In the genomic region with DNA sequence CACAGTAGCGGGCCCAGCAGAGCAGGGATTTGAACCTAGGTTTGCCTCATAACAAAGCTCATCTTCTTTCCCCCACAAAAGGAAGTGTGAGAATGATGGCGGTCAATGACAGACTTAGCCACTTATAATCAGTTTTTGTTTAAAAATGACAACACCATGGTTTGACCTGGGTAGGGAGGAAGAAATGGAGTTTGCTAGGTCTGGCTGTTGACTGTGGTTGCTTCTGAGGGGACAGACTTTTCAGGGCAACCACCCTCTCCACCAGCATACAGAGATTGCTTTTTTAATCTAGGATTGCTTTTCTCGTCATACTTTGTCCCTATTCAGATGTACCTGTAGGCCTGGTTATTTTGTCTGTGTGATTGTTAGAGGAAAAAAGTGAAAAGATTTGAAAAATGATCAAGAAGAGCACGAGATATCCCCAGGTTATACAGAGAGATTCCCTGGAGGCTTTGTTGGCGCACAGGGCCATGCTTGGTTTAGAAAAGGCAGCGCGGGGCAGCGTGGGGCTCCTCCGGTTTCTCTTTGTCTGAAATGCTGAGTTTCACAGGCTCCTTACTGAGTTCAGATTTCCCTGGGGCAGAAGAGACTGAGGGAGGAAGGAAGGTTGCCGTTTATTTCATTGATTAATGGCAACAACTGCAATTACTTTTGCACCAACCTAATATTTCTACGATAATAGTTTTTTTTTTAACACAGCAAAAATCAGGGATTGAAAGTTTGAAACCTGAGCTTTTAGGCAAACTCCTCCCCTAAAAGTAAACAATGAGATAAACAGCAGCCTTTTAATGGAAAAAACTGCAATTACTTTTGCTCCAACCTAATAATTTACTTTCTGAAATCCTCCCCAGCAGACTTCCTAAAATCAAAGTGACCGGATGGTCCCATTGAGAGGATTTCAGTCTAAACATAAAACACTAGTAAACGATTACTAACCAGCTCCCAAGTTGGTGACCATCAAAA, we compare ENCODE assay signal across 14 cellular contexts.
DNase-seq lines count a peak whose midpoint lies in the region; TF ChIP-seq lines count a peak whose summit lies in the region.
"Had no signal": no experiment of that assay in that cellular context is flagged by ENCODE, and none has a peak within 500 bp of the region (broad histone marks: within the 10 kb centered on the region; RNA-seq: fewer than 3 reads in every experiment).

No MANE protein-coding gene starts in this region.

- DNase-seq in NCI-H2171 (lab: John Stamatoyannopoulos, UW) (peak; percentile 8), endothelial cell (ENCODE audit: low spot score) (no peak), neural progenitor cell (ENCODE audit: low spot score) (peak; percentile 78), NCI-H524 (lab: John Stamatoyannopoulos, UW) (no peak), GM10248 (ENCODE audit: extremely low spot score) (no peak), NCI-H2029 treated with DMSO at 0.1 percent for 48 hours (lab: John Stamatoyannopoulos, UW) (no peak)
- DNase-seq in activated CD4-positive, alpha-beta T cell treated with anti-CD3 and anti-CD28 coated beads for 48 hours: no peak
- DNase-seq: activated CD4-positive, alpha-beta T cell treated with anti-CD3 and anti-CD28 coated beads, Interleukin-2, amount 50 U/mL, for 48 hours; activated naive CD4-positive, alpha-beta T cell; C1 segment of cervical spinal cord; left colon; stimulated activated CD4-positive, alpha-beta T cell treated with anti-CD3 and anti-CD28 coated beads, Interleukin-4, amount 100 ng/mL, for 1 hour; stimulated activated naive CD8-positive, alpha-beta T cell treated with anti-CD3 and anti-CD28 coated beads, Interleukin-15, Interleukin-2, amounts not matched to agents 100 U/mL and 50 U/mL, for 24 hours had no signal

- TF ChIP-seq CTCF in HEK293 (tag by site-specific recombination; IDR thresholded peaks at IDR 0.05) (no peak), endothelial cell (IDR thresholded peaks at IDR 0.05; ENCODE audit: unreplicated experiment) (no peak), neural progenitor cell (IDR thresholded peaks at IDR 0.05) (no peak), GM10248 (IDR thresholded peaks at IDR 0.05; ENCODE audit: control extremely low read depth, extremely low read depth, low read depth, missing control alignments) (no peak)

- H3K9me3 ChIP-seq in HEK293 (ENCODE audit: control insufficient read depth, insufficient read depth, low read depth, low read length): no peaks in the 10 kb centered on the region
- H3K9me3 ChIP-seq in neural progenitor cell (ENCODE audit: low read depth): no peaks in the 10 kb centered on the region

- H3K9me3 Mint-ChIP-seq in endothelial cell (ENCODE audit: unreplicated experiment): no peaks in the 10 kb centered on the region
- peaks cover 2% of the 10 kb centered on the region for H3K9me3 Mint-ChIP-seq in neural progenitor cell

- H4K20me1 ChIP-seq in neural progenitor cell (ENCODE audit: low read depth): no peaks in the 10 kb centered on the region

- H3K4me1 ChIP-seq in HEK293 (ENCODE audit: control insufficient read depth, insufficient read depth, low read length): peaks cover 24% of the 10 kb centered on the region
- H3K4me1 ChIP-seq in neural progenitor cell: peaks cover 51% of the 10 kb centered on the region

- H3K4me1 Mint-ChIP-seq in endothelial cell (ENCODE audit: unreplicated experiment): peaks cover 43% of the 10 kb centered on the region
- peaks cover 60% of the 10 kb centered on the region for H3K4me1 Mint-ChIP-seq in neural progenitor cell

- no peak overlapping the region for H3K27ac ChIP-seq in HEK293 (ENCODE audit: extremely low read depth, low read depth, low read length)
- H3K27ac ChIP-seq in neural progenitor cell: peak overlapping the region; percentile 91

- H3F3A ChIP-seq in neural progenitor cell (ENCODE audit: low read depth): peaks cover 31% of the 10 kb centered on the region

- peak overlapping the region; percentile 79 for H3K4me2 ChIP-seq in neural progenitor cell

- H2AFZ ChIP-seq in neural progenitor cell (replicated peaks): no peak overlapping the region

- H3K4me3 ChIP-seq in HEK293 (ENCODE audit: low read depth, low read length): no peak overlapping the region
- H3K4me3 ChIP-seq in neural progenitor cell: peak overlapping the region; percentile 24

- peaks cover 3% of the 10 kb centered on the region for H3K27me3 Mint-ChIP-seq in endothelial cell (ENCODE audit: unreplicated experiment)
- peaks cover 4% of the 10 kb centered on the region for H3K27me3 Mint-ChIP-seq in neural progenitor cell (ENCODE audit: insufficient read depth, low read depth)

- peak overlapping the region; percentile 81 for H3K27ac Mint-ChIP-seq in endothelial cell (ENCODE audit: unreplicated experiment)
- H3K27ac Mint-ChIP-seq in neural progenitor cell: peak overlapping the region; percentile 98

- no peaks in the 10 kb centered on the region for H3K27me3 ChIP-seq in neural progenitor cell

- H3K36me3 ChIP-seq in HEK293 (ENCODE audit: control insufficient read depth in 2 of 2, insufficient read depth in 1 of 2, low read length in 2 of 2) (no peaks in the 10 kb centered on the region), neural progenitor cell (no peaks in the 10 kb centered on the region)

- H3K4me3 Mint-ChIP-seq in endothelial cell (ENCODE audit: unreplicated experiment) (no peak overlapping the region), neural progenitor cell (peak overlapping the region; percentile 38)

- H3K9ac ChIP-seq in neural progenitor cell: no peak overlapping the region

- POLR2A ChIA-PET in HEK293 (lab: Yijun Ruan, JAX): interaction anchor here (0.7 kb wide), 1 partner anchor 13 kb away, joined by 3 read pairs; no protein-coding TSS in a partner anchor
- POLR2A ChIA-PET in GM10248 (lab: Yijun Ruan, JAX): no interaction called here

- CTCF ChIA-PET in HEK293 (lab: Yijun Ruan, JAX) (interaction anchor here (0.6 to 0.7 kb wide), 2 partner anchors 11 to 161 kb away, joined by 3 to 4 read pairs; no protein-coding TSS in a partner anchor), GM10248 (lab: Yijun Ruan, JAX) (interaction anchor here (1.1 kb wide), 1 partner anchor 15 kb away, joined by 3 read pairs; no protein-coding TSS in a partner anchor)

- H3K36me3 Mint-ChIP-seq in endothelial cell (ENCODE audit: low read depth, unreplicated experiment) (no peaks in the 10 kb centered on the region), neural progenitor cell (peaks cover 6% of the 10 kb centered on the region)

- peaks cover 84% of the 10 kb centered on the region for H3K79me2 ChIP-seq in neural progenitor cell (ENCODE audit: low read depth)

TF ChIP-seq in HEK293, 187 proteins besides CTCF, POLR2A, EP300 and RAD21 (continues in another document):
- no peak for TF ChIP-seq ZNF571 (tag by site-specific recombination; IDR thresholded peaks at IDR 0.05)
- no peak for TF ChIP-seq ZNF423 (tag by site-specific recombination; IDR thresholded peaks at IDR 0.05)
- no peak for TF ChIP-seq ZNF837 (tag by site-specific recombination; IDR thresholded peaks at IDR 0.05)
- no peak for TF ChIP-seq ZEB2 (tag by site-specific recombination; IDR thresholded peaks at IDR 0.05)
- no peak for TF ChIP-seq ZSCAN30 (tag by site-specific recombination; IDR thresholded peaks at IDR 0.05)
- TF ChIP-seq, protein P1, sequence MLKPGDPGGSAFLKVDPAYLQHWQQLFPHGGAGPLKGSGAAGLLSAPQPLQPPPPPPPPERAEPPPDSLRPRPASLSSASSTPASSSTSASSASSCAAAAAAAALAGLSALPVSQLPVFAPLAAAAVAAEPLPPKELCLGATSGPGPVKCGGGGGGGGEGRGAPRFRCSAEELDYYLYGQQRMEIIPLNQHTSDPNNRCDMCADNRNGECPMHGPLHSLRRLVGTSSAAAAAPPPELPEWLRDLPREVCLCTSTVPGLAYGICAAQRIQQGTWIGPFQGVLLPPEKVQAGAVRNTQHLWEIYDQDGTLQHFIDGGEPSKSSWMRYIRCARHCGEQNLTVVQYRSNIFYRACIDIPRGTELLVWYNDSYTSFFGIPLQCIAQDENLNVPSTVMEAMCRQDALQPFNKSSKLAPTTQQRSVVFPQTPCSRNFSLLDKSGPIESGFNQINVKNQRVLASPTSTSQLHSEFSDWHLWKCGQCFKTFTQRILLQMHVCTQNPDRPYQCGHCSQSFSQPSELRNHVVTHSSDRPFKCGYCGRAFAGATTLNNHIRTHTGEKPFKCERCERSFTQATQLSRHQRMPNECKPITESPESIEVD (tag by site-specific recombination; IDR thresholded peaks at IDR 0.05): peak; percentile 70
- TF ChIP-seq ZNF184 (tag by site-specific recombination; IDR thresholded peaks at IDR 0.05): no peak
- TF ChIP-seq, protein P2, sequence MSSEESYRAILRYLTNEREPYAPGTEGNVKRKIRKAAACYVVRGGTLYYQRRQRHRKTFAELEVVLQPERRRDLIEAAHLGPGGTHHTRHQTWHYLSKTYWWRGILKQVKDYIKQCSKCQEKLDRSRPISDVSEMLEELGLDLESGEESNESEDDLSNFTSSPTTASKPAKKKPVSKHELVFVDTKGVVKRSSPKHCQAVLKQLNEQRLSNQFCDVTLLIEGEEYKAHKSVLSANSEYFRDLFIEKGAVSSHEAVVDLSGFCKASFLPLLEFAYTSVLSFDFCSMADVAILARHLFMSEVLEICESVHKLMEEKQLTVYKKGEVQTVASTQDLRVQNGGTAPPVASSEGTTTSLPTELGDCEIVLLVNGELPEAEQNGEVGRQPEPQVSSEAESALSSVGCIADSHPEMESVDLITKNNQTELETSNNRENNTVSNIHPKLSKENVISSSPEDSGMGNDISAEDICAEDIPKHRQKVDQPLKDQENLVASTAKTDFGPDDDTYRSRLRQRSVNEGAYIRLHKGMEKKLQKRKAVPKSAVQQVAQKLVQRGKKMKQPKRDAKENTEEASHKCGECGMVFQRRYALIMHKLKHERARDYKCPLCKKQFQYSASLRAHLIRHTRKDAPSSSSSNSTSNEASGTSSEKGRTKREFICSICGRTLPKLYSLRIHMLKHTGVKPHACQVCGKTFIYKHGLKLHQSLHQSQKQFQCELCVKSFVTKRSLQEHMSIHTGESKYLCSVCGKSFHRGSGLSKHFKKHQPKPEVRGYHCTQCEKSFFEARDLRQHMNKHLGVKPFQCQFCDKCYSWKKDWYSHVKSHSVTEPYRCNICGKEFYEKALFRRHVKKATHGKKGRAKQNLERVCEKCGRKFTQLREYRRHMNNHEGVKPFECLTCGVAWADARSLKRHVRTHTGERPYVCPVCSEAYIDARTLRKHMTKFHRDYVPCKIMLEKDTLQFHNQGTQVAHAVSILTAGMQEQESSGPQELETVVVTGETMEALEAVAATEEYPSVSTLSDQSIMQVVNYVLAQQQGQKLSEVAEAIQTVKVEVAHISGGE (tag by site-specific recombination; conservative IDR thresholded peaks at IDR 0.05; ENCODE audit: low read depth): no peak
- no peak for TF ChIP-seq SALL2 (tag by site-specific recombination; IDR thresholded peaks at IDR 0.05; ENCODE audit: borderline replicate concordance)

Comparison
In these comparisons a context has a peak if more than half of its experiments do, and no peak if none do; other contexts are left out.
1. DNase-seq: peak in NCI-H2171 (single experiment) and neural progenitor cell (single experiment); none in endothelial cell (single experiment), NCI-H524 (0 of 2), GM10248 (single experiment), NCI-H2029 treated with DMSO at 0.1 percent for 48 hours (single experiment) and activated CD4-positive, alpha-beta T cell treated with anti-CD3 and anti-CD28 coated beads for 48 hours (single experiment).